8 cellular contexts compared by ENCODE assay signal in genomic region chr1:25431495-25432363, GRCh38. TPM values are rescaled to one million over a fixed set of nuclear protein-coding genes. Genes with fewer than 3 reads are reported as not detected.
DNase-seq lines count a peak whose midpoint lies in the region; ATAC-seq and TF ChIP-seq lines count a peak whose summit lies in the region.

No MANE protein-coding gene starts in this region.

- no peak for TF ChIP-seq CTCF in sigmoid colon (IDR thresholded peaks at IDR 0.05)

- H3K4me3 Mint-ChIP-seq in activated T-helper 2 cell treated with anti-CD3 and anti-CD28 coated beads, Interferon-gamma antibody, Interleukin-2, Interleukin-4, amounts not matched to agents 10 μg/mL and 5 μg/mL and 100 μg/mL, durations not matched to agents 14 hours and 24 hours and 36 hours (ENCODE audit: low read depth): peak overlapping the region; percentile 82

- no peak for TF ChIP-seq EP300 in sigmoid colon (IDR thresholded peaks at IDR 0.05)

- intact Hi-C loops in activated T-helper 2 cell treated with anti-CD3 and anti-CD28 coated beads, Interferon-gamma antibody, Interleukin-2, Interleukin-4, amounts not matched to agents 10 μg/mL and 5 μg/mL and 100 μg/mL, durations not matched to agents 14 hours and 24 hours and 36 hours (cut with micrococcal nuclease): loop anchor here (2.0 to 5.0 kb wide), 4 partner anchors 36 to 93 kb away; partner anchors contain the start of gene TMEM50A
- intact Hi-C loops in left cardiac atrium (cut with DNase I): no loop called here
- intact Hi-C loops in sigmoid colon (cut with DNase I): loop anchor here (2.0 to 5.0 kb wide), 2 partner anchors 27 to 194 kb away; no protein-coding TSS in a partner anchor

- no peaks in the 10 kb centered on the region for H3K27me3 Mint-ChIP-seq in activated T-helper 2 cell treated with anti-CD3 and anti-CD28 coated beads, Interferon-gamma antibody, Interleukin-2, Interleukin-4, amounts not matched to agents 10 μg/mL and 5 μg/mL and 100 μg/mL, durations not matched to agents 14 hours and 24 hours and 36 hours (ENCODE audit: low read depth)

- H3K27ac Mint-ChIP-seq in activated T-helper 2 cell treated with anti-CD3 and anti-CD28 coated beads, Interferon-gamma antibody, Interleukin-2, Interleukin-4, amounts not matched to agents 10 μg/mL and 5 μg/mL and 100 μg/mL, durations not matched to agents 14 hours and 24 hours and 36 hours: peak overlapping the region; percentile 62

- H3K36me3 Mint-ChIP-seq in activated T-helper 2 cell treated with anti-CD3 and anti-CD28 coated beads, Interferon-gamma antibody, Interleukin-2, Interleukin-4, amounts not matched to agents 10 μg/mL and 5 μg/mL and 100 μg/mL, durations not matched to agents 14 hours and 24 hours and 36 hours (ENCODE audit: low read depth): peaks cover 14% of the 10 kb centered on the region

- H3K9me3 ChIP-seq in sigmoid colon: no peaks in the 10 kb centered on the region

- peak overlapping the region; percentile 90 to 98 (median 96) for H3K4me3 ChIP-seq in sigmoid colon

- H3K36me3 ChIP-seq in sigmoid colon: no peaks in the 10 kb centered on the region

- peaks cover 60% of the 10 kb centered on the region for H3K4me1 Mint-ChIP-seq in activated T-helper 2 cell treated with anti-CD3 and anti-CD28 coated beads, Interferon-gamma antibody, Interleukin-2, Interleukin-4, amounts not matched to agents 10 μg/mL and 5 μg/mL and 100 μg/mL, durations not matched to agents 14 hours and 24 hours and 36 hours (ENCODE audit: low read depth)

- H3K9me3 Mint-ChIP-seq in activated T-helper 2 cell treated with anti-CD3 and anti-CD28 coated beads, Interferon-gamma antibody, Interleukin-2, Interleukin-4, amounts not matched to agents 10 μg/mL and 5 μg/mL and 100 μg/mL, durations not matched to agents 14 hours and 24 hours and 36 hours: no peaks in the 10 kb centered on the region

- H3K27me3 ChIP-seq in sigmoid colon: no peaks in the 10 kb centered on the region

- peaks cover 0 to 59% (median 55%) of the 10 kb centered on the region in 4 donors for H3K4me1 ChIP-seq in sigmoid colon

- ATAC-seq in left cardiac atrium: no peak
- no peak for ATAC-seq in HG03039 (IDR thresholded peaks at IDR 0.05; ENCODE audit: unreplicated experiment)

- 1% methylated on average over 23 of the region's 23 CpGs for WGBS in sigmoid colon, 2 donors

- H3K27ac ChIP-seq in sigmoid colon: peak overlapping the region; percentile 97 to 98 (median 98)

- no peak for TF ChIP-seq POLR2A in sigmoid colon (IDR thresholded peaks at IDR 0.05)

- DNase-seq in activated CD4-positive, alpha-beta T cell treated with anti-CD3 and anti-CD28 coated beads, Interleukin-2, amount 50 U/mL, for 48 hours: peak; percentile 6 to 11
- no peak for DNase-seq in activated CD4-positive, alpha-beta T cell treated with anti-CD3 and anti-CD28 coated beads for 1 hour
- DNase-seq in activated T-helper 2 cell treated with anti-CD3 and anti-CD28 coated beads, Interferon-gamma antibody, Interleukin-2, Interleukin-4, amounts not matched to agents 10 μg/mL and 5 μg/mL and 100 μg/mL, durations not matched to agents 14 hours and 24 hours and 36 hours (ENCODE audit: low spot score): no peak
- peak; percentile 35 for DNase-seq in left cardiac atrium
- DNase-seq in sigmoid colon: no peak
- DNase-seq in cortex of kidney (lab: John Stamatoyannopoulos, UW): no peak
- no peak for DNase-seq in SIG-M5 treated with dmso at 0.1 percent for 504 hours (lab: John Stamatoyannopoulos, UW; ENCODE audit: unreplicated experiment)

RNA-seq across cellular contexts. Expression of gene MACO1, which starts 1.0 kb away (rescaled TPM):
- 15.8 and 15.9 TPM in 2 replicates for total RNA-seq in activated T-helper 2 cell treated with anti-CD3 and anti-CD28 coated beads, Interferon-gamma antibody, Interleukin-2, Interleukin-4, amounts not matched to agents 10 μg/mL and 5 μg/mL and 100 μg/mL, durations not matched to agents 14 hours and 24 hours and 36 hours
- total RNA-seq in left cardiac atrium (10 to 100 TPM; 15.1 to 16.4 TPM), sigmoid colon (10 to 100 TPM; 11.8 to 20.2 (median 15.4) TPM)
- polyA plus RNA-seq in sigmoid colon: 10 to 100 TPM in 1 of 3 donors, 1 to 10 TPM in 2; 2.4 to 10.9 (median 3.0) TPM

RNA-seq across cellular contexts. Expression of gene RHCE, which starts 11.1 kb away (rescaled TPM):
- total RNA-seq in activated T-helper 2 cell treated with anti-CD3 and anti-CD28 coated beads, Interferon-gamma antibody, Interleukin-2, Interleukin-4, amounts not matched to agents 10 μg/mL and 5 μg/mL and 100 μg/mL, durations not matched to agents 14 hours and 24 hours and 36 hours: 0.25 TPM in 1 of 2 replicates, not detected in the other
- total RNA-seq in left cardiac atrium (under 1 TPM; 0.65 to 0.71 TPM), sigmoid colon (under 1 TPM in 2 of 4 donors, not detected in 2; 0.36 to 0.83 TPM)
- under 1 TPM in 1 of 3 donors, not detected in 2; 0.07 TPM for polyA plus RNA-seq in sigmoid colon

Comparison
In these comparisons a context has a peak if more than half of its experiments do, and no peak if none do; other contexts are left out.
1. DNase-seq: peak in activated CD4-positive, alpha-beta T cell treated with anti-CD3 and anti-CD28 coated beads, Interleukin-2, amount 50 U/mL, for 48 hours (2 of 2) and left cardiac atrium (single experiment); none in activated CD4-positive, alpha-beta T cell treated with anti-CD3 and anti-CD28 coated beads for 1 hour (single experiment), activated T-helper 2 cell treated with anti-CD3 and anti-CD28 coated beads, Interferon-gamma antibody, Interleukin-2, Interleukin-4, amounts not matched to agents 10 μg/mL and 5 μg/mL and 100 μg/mL, durations not matched to agents 14 hours and 24 hours and 36 hours (single experiment), sigmoid colon (single experiment), cortex of kidney (single experiment) and SIG-M5 treated with dmso at 0.1 percent for 504 hours (single experiment).
2. intact Hi-C loops: an anchor here in activated T-helper 2 cell treated with anti-CD3 and anti-CD28 coated beads, Interferon-gamma antibody, Interleukin-2, Interleukin-4, amounts not matched to agents 10 μg/mL and 5 μg/mL and 100 μg/mL, durations not matched to agents 14 hours and 24 hours and 36 hours (2.0 to 5.0 kb wide) and sigmoid colon (2.0 to 5.0 kb wide); none called in left cardiac atrium.